Comparison of ENCODE assay signal across 12 cellular contexts in genomic region chr2:43324589-43325447, GRCh38.
DNase-seq lines count a peak whose midpoint lies in the region; ATAC-seq and TF ChIP-seq lines count a peak whose summit lies in the region.
"Had no signal": no experiment of that assay in that cellular context is flagged by ENCODE, and none has a peak within 500 bp of the region (broad histone marks: within the 10 kb centered on the region; RNA-seq: fewer than 3 reads in every experiment).

No MANE protein-coding gene starts in this region.

- H3K27ac ChIP-seq in breast epithelium = peak overlapping the region; percentile 53 to 79
- H3K27ac ChIP-seq in right lobe of liver = peak overlapping the region in 1 of 3 donors; percentile 2
- H3K27ac ChIP-seq in sigmoid colon = peak overlapping the region; percentile 66 to 84 (median 82)
- H3K27ac ChIP-seq: A549, cardiac muscle cell had no signal

- no peak overlapping the region for H3K4me3 ChIP-seq in breast epithelium
- no peak overlapping the region for H3K4me3 ChIP-seq in right lobe of liver
- no peak overlapping the region for H3K4me3 ChIP-seq in sigmoid colon
- H3K4me3 ChIP-seq: A549, cardiac muscle cell had no signal

- H3K36me3 Mint-ChIP-seq in CD14-positive monocyte (peaks cover 38 to 39% of the 10 kb centered on the region in 2 donors), WTC11 (no peaks in the 10 kb centered on the region)
- peaks cover 53% of the 10 kb centered on the region for H3K36me3 Mint-ChIP-seq in stimulated activated memory B cell treated with anti-CD40 and anti-IgM and Interleukin-4, amounts not matched to agents 10 μg/mL and 1 μg/mL and 100 μg/mL, for 72 hours

- H3K27me3 Mint-ChIP-seq in CD14-positive monocyte (ENCODE audit: low read depth in 3 of 3) = peaks cover 0 to 2% (median 1%) of the 10 kb centered on the region in 3 donors
- no peaks in the 10 kb centered on the region for H3K27me3 Mint-ChIP-seq in WTC11 (ENCODE audit: low read depth)
- no peaks in the 10 kb centered on the region for H3K27me3 Mint-ChIP-seq in stimulated activated memory B cell treated with anti-CD40 and anti-IgM and Interleukin-4, amounts not matched to agents 10 μg/mL and 1 μg/mL and 100 μg/mL, for 72 hours

- CTCF ChIA-PET in WTC11 (lab: Charles Lee) = no interaction called here

- H3K9me3 ChIP-seq in breast epithelium = no peaks in the 10 kb centered on the region
- H3K9me3 ChIP-seq in right lobe of liver = no peaks in the 10 kb centered on the region
- no peaks in the 10 kb centered on the region for H3K9me3 ChIP-seq in sigmoid colon
- H3K9me3 ChIP-seq: A549 had no signal

- 65% methylated on average over 8 of the region's 8 CpGs for WGBS in right lobe of liver (ENCODE audit: insufficient coverage, low coverage, low lambda C conversion rate, missing lambda C conversion rate)
- 76 to 86% methylated on average over 8 of the region's 8 CpGs for WGBS in sigmoid colon, 2 donors

- no peak overlapping the region for H3K4me3 Mint-ChIP-seq in CD14-positive monocyte
- H3K4me3 Mint-ChIP-seq in WTC11 = no peak overlapping the region
- no peak overlapping the region for H3K4me3 Mint-ChIP-seq in stimulated activated memory B cell treated with anti-CD40 and anti-IgM and Interleukin-4, amounts not matched to agents 10 μg/mL and 1 μg/mL and 100 μg/mL, for 72 hours

- peaks cover 5 to 15% (median 7%) of the 10 kb centered on the region in 7 donors for H3K9me3 Mint-ChIP-seq in CD14-positive monocyte
- no peaks in the 10 kb centered on the region for H3K9me3 Mint-ChIP-seq in WTC11
- H3K9me3 Mint-ChIP-seq in stimulated activated memory B cell treated with anti-CD40 and anti-IgM and Interleukin-4, amounts not matched to agents 10 μg/mL and 1 μg/mL and 100 μg/mL, for 72 hours = no peaks in the 10 kb centered on the region

- DNase-seq in CD14-positive monocyte (ENCODE audit: low spot score) (no peak), breast epithelium (ENCODE audit: low spot score in 2 of 2) (no peak), right lobe of liver (no peak), sigmoid colon (peak; percentile 84), WTC11 (ENCODE audit: low spot score) (no peak), NCI-H2029 (lab: John Stamatoyannopoulos, UW) (no peak), pons (ENCODE audit: low spot score) (no peak)
- DNase-seq: activated CD4-positive, alpha-beta T cell treated with anti-CD3 and anti-CD28 coated beads for 1 hour; NCI-H1930 had no signal

- H3K4me1 ChIP-seq in breast epithelium (no peaks in the 10 kb centered on the region), right lobe of liver (no peaks in the 10 kb centered on the region), sigmoid colon (peaks cover 0 to 67% (median 57%) of the 10 kb centered on the region in 4 donors)
- H3K4me1 ChIP-seq: A549 had no signal

- no peak for TF ChIP-seq POLR2A in breast epithelium (IDR thresholded peaks at IDR 0.05)
- no peak for TF ChIP-seq POLR2A in right lobe of liver (IDR thresholded peaks at IDR 0.05)
- TF ChIP-seq POLR2A in sigmoid colon (IDR thresholded peaks at IDR 0.05) = no peak

- peak overlapping the region in 4 of 7 donors; percentile 19 to 68 (median 42) for H3K27ac Mint-ChIP-seq in CD14-positive monocyte
- H3K27ac Mint-ChIP-seq in WTC11 = no peak overlapping the region
- H3K27ac Mint-ChIP-seq in stimulated activated memory B cell treated with anti-CD40 and anti-IgM and Interleukin-4, amounts not matched to agents 10 μg/mL and 1 μg/mL and 100 μg/mL, for 72 hours = no peak overlapping the region

- ATAC-seq in right lobe of liver (peak; percentile 59 to 82 (median 76)), WTC11 (no peak)
- ATAC-seq in stimulated activated memory B cell treated with anti-CD40 and anti-IgM and Interleukin-4, amounts not matched to agents 10 μg/mL and 1 μg/mL and 100 μg/mL, for 72 hours = no peak
- ATAC-seq: A549 had no signal

- H3K4me1 Mint-ChIP-seq in CD14-positive monocyte (peaks cover 36% of the 10 kb centered on the region), WTC11 (peaks cover under 1% of the 10 kb centered on the region; the same call in 1 of the 2 replicates)
- H3K4me1 Mint-ChIP-seq in stimulated activated memory B cell treated with anti-CD40 and anti-IgM and Interleukin-4, amounts not matched to agents 10 μg/mL and 1 μg/mL and 100 μg/mL, for 72 hours = no peaks in the 10 kb centered on the region

- TF ChIP-seq EP300 in sigmoid colon (IDR thresholded peaks at IDR 0.05) = no peak

- POLR2A ChIA-PET in WTC11 (lab: Charles Lee) = no interaction called here

- H3K36me3 ChIP-seq in breast epithelium (no peaks in the 10 kb centered on the region), right lobe of liver (no peaks in the 10 kb centered on the region), sigmoid colon (no peaks in the 10 kb centered on the region)
- H3K36me3 ChIP-seq: cardiac muscle cell had no signal

- intact Hi-C loops in CD14-positive monocyte (cut with micrococcal nuclease) (no loop called here), breast epithelium (cut with DNase I; ENCODE audit: low total_unique reads) (no loop called here), right lobe of liver (cut with DNase I) (no loop called here), sigmoid colon (cut with DNase I) (no loop called here)

- H3K27me3 ChIP-seq in breast epithelium = no peaks in the 10 kb centered on the region
- no peaks in the 10 kb centered on the region for H3K27me3 ChIP-seq in right lobe of liver
- H3K27me3 ChIP-seq in sigmoid colon = no peaks in the 10 kb centered on the region
- H3K27me3 ChIP-seq: cardiac muscle cell had no signal

- TF ChIP-seq CTCF in CD14-positive monocyte (IDR thresholded peaks at IDR 0.05) = no peak
- no peak for TF ChIP-seq CTCF in breast epithelium (IDR thresholded peaks at IDR 0.05)
- TF ChIP-seq CTCF in right lobe of liver (IDR thresholded peaks at IDR 0.05) = no peak
- TF ChIP-seq CTCF in sigmoid colon (IDR thresholded peaks at IDR 0.05) = no peak
- no peak for TF ChIP-seq CTCF in WTC11 (IDR thresholded peaks at IDR 0.05)

TF ChIP-seq in WTC11, 78 proteins besides CTCF, POLR2A, EP300 and RAD21:
- TF ChIP-seq SMAD4 (CRISPR knock-in tag; IDR thresholded peaks at IDR 0.05) (no peak), FOXJ3 (CRISPR knock-in tag; IDR thresholded peaks at IDR 0.05; ENCODE audit: borderline replicate concordance) (no peak), OVOL2 (CRISPR knock-in tag; IDR thresholded peaks at IDR 0.05; ENCODE audit: borderline replicate concordance) (no peak)
- TF ChIP-seq, protein P1, sequence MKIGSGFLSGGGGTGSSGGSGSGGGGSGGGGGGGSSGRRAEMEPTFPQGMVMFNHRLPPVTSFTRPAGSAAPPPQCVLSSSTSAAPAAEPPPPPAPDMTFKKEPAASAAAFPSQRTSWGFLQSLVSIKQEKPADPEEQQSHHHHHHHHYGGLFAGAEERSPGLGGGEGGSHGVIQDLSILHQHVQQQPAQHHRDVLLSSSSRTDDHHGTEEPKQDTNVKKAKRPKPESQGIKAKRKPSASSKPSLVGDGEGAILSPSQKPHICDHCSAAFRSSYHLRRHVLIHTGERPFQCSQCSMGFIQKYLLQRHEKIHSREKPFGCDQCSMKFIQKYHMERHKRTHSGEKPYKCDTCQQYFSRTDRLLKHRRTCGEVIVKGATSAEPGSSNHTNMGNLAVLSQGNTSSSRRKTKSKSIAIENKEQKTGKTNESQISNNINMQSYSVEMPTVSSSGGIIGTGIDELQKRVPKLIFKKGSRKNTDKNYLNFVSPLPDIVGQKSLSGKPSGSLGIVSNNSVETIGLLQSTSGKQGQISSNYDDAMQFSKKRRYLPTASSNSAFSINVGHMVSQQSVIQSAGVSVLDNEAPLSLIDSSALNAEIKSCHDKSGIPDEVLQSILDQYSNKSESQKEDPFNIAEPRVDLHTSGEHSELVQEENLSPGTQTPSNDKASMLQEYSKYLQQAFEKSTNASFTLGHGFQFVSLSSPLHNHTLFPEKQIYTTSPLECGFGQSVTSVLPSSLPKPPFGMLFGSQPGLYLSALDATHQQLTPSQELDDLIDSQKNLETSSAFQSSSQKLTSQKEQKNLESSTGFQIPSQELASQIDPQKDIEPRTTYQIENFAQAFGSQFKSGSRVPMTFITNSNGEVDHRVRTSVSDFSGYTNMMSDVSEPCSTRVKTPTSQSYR (CRISPR knock-in tag; IDR thresholded peaks at IDR 0.05) = no peak

Comparison
In these comparisons a context has a peak if more than half of its experiments do, and no peak if none do; other contexts are left out.
1. H3K27ac Mint-ChIP-seq: peak in CD14-positive monocyte (4 of 7); none in WTC11 (single experiment) and stimulated activated memory B cell treated with anti-CD40 and anti-IgM and Interleukin-4, amounts not matched to agents 10 μg/mL and 1 μg/mL and 100 μg/mL, for 72 hours (single experiment).
2. ATAC-seq: peak in right lobe of liver (4 of 4); none in WTC11 (single experiment) and stimulated activated memory B cell treated with anti-CD40 and anti-IgM and Interleukin-4, amounts not matched to agents 10 μg/mL and 1 μg/mL and 100 μg/mL, for 72 hours (single experiment).